Comparison of ENCODE assay signal across 8 cellular contexts in the genomic region with DNA sequence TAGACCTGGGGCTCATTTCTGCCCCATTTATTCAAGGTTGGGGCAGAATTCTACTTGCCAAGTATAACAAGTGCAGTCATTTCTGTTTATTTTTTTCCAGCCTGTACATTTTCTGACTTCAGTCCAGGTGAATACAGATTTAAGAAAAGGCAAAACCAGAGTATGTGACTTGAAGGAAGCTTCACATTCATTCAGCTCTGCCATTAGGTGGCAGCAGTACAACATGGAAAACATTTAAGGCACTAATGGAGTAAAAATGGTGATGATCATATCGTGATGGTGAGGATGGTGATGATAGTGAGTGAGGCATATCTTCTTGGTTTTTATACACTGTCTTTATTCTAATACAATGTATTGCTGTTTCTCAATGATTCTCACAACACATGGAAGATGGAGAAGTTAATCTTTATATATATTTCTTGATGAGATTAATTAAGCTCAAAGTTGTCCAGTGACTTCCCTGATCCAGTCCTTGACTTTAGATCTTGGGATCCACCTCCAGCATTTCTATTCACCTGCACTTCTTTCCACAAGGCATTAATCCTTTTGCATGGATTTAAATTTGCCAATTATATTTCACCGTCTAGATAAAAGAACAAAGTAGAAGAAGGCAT.
DNase-seq lines count a peak whose midpoint lies in the region; ATAC-seq, FAIRE-seq and TF ChIP-seq lines count a peak whose summit lies in the region.

No MANE protein-coding gene starts in this region.

- in situ Hi-C loops in SK-MEL-5 (cut with HindIII; ENCODE audit: low pct_unique_long_range_greater_than_20kb, low sequenced_read_pairs), result no loop called here

- peaks cover 2% of the 10 kb centered on the region for H3K9me3 Mint-ChIP-seq in glutamatergic neuron (ENCODE audit: unreplicated experiment)
- peaks cover 8% of the 10 kb centered on the region for H3K9me3 Mint-ChIP-seq in natural killer cell treated with Interleukin-12 subunit alpha and Interleukin-12 subunit beta and Interleukin-15 and Interleukin-18, amount 100 ng/mL, for 72 hours

- TF ChIP-seq CTCF in LNCaP clone FGC (IDR thresholded peaks at IDR 0.05; ENCODE audit: control insufficient read depth, extremely low read depth, insufficient read depth) (peak; percentile 90), glutamatergic neuron (IDR thresholded peaks at IDR 0.05; ENCODE audit: partially characterized antibody, unreplicated experiment) (peak; percentile 46)

- H3K27me3 Mint-ChIP-seq in glutamatergic neuron (ENCODE audit: unreplicated experiment), result no peaks in the 10 kb centered on the region
- H3K27me3 Mint-ChIP-seq in natural killer cell treated with Interleukin-12 subunit alpha and Interleukin-12 subunit beta and Interleukin-15 and Interleukin-18, amount 100 ng/mL, for 72 hours, result no peaks in the 10 kb centered on the region

- DNase-seq in AG08395 (ENCODE audit: low spot score), result peak; percentile 16
- DNase-seq in GM12891 (ENCODE audit: insufficient read length, low spot score), result no peak
- no peak for DNase-seq in LNCaP clone FGC (ENCODE audit: low read depth)
- peak; percentile 72 for DNase-seq in SK-MEL-5 (ENCODE audit: low read depth, low spot score)
- no peak for DNase-seq in glutamatergic neuron
- DNase-seq in superior temporal gyrus (ENCODE audit: extremely low spot score), result peak; percentile 84
- no peak for DNase-seq in natural killer cell treated with Interleukin-12 subunit alpha and Interleukin-12 subunit beta and Interleukin-15 and Interleukin-18, amount 100 ng/mL, for 72 hours (ENCODE audit: low spot score)

- ATAC-seq in natural killer cell treated with Interleukin-12 subunit alpha and Interleukin-12 subunit beta and Interleukin-15 and Interleukin-18, amount 100 ng/mL, for 72 hours, result no peak
- no peak for ATAC-seq in GM18870 (IDR thresholded peaks at IDR 0.05; ENCODE audit: unreplicated experiment)

- no peak for TF ChIP-seq POLR2A in GM12891 (IDR thresholded peaks at IDR 0.05; ENCODE audit: low read depth, low read length)

- no peak overlapping the region for H3K27ac Mint-ChIP-seq in glutamatergic neuron (ENCODE audit: unreplicated experiment)
- no peak overlapping the region for H3K27ac Mint-ChIP-seq in natural killer cell treated with Interleukin-12 subunit alpha and Interleukin-12 subunit beta and Interleukin-15 and Interleukin-18, amount 100 ng/mL, for 72 hours

- H3K4me1 Mint-ChIP-seq in glutamatergic neuron (ENCODE audit: low read depth, unreplicated experiment), result peaks cover 10% of the 10 kb centered on the region
- no peaks in the 10 kb centered on the region for H3K4me1 Mint-ChIP-seq in natural killer cell treated with Interleukin-12 subunit alpha and Interleukin-12 subunit beta and Interleukin-15 and Interleukin-18, amount 100 ng/mL, for 72 hours (ENCODE audit: low read depth in 2 of 2)

- H3K4me3 Mint-ChIP-seq in glutamatergic neuron (ENCODE audit: unreplicated experiment), result no peak overlapping the region
- no peak overlapping the region for H3K4me3 Mint-ChIP-seq in natural killer cell treated with Interleukin-12 subunit alpha and Interleukin-12 subunit beta and Interleukin-15 and Interleukin-18, amount 100 ng/mL, for 72 hours

- peak; percentile 52 for FAIRE-seq in GM12891 (lab: Jason Lieb, UNC)

- no peak overlapping the region for H3K4me3 ChIP-seq in LNCaP clone FGC (ENCODE audit: low read depth, low read length)

- H3K36me3 Mint-ChIP-seq in glutamatergic neuron (ENCODE audit: unreplicated experiment), result peaks cover under 1% of the 10 kb centered on the region
- H3K36me3 Mint-ChIP-seq in natural killer cell treated with Interleukin-12 subunit alpha and Interleukin-12 subunit beta and Interleukin-15 and Interleukin-18, amount 100 ng/mL, for 72 hours, result no peaks in the 10 kb centered on the region

TF ChIP-seq in GM12891, 5 proteins besides CTCF, POLR2A, EP300 and RAD21:
- TF ChIP-seq POU2F2 (IDR thresholded peaks at IDR 0.05; ENCODE audit: low read depth, low read length), result no peak
- no peak for TF ChIP-seq SPI1 (IDR thresholded peaks at IDR 0.05; ENCODE audit: low read depth, low read length)
- TF ChIP-seq POLR2AphosphoS5 (IDR thresholded peaks at IDR 0.05; ENCODE audit: low read depth, low read length), result no peak
- no peak for TF ChIP-seq TAF1 (IDR thresholded peaks at IDR 0.05; ENCODE audit: low read depth, low read length)
- TF ChIP-seq PAX5 (IDR thresholded peaks at IDR 0.05; ENCODE audit: insufficient read depth, low read length, severe bottlenecking), result no peak

Comparison
In these comparisons a context has a peak if more than half of its experiments do, and no peak if none do; other contexts are left out.
1. DNase-seq: peak in AG08395 (single experiment), SK-MEL-5 (single experiment) and superior temporal gyrus (single experiment); none in GM12891 (single experiment), LNCaP clone FGC (single experiment), glutamatergic neuron (single experiment) and natural killer cell treated with Interleukin-12 subunit alpha and Interleukin-12 subunit beta and Interleukin-15 and Interleukin-18, amount 100 ng/mL, for 72 hours (single experiment).